Comparison of ENCODE assay signal across 15 cellular contexts in genomic region chr17:496761-497586, GRCh38. TPM values are rescaled to one million over a fixed set of nuclear protein-coding genes. Genes with fewer than 3 reads are reported as not detected.
DNase-seq lines count a peak whose midpoint lies in the region; ATAC-seq, FAIRE-seq and TF ChIP-seq lines count a peak whose summit lies in the region.
"Had no signal": no experiment of that assay in that cellular context is flagged by ENCODE, and none has a peak within 500 bp of the region (broad histone marks: within the 10 kb centered on the region; RNA-seq: fewer than 3 reads in every experiment).

No MANE protein-coding gene starts in this region.

- H2AFZ ChIP-seq in HepG2 (ENCODE audit: low read length) = no peak overlapping the region

- no peak for FAIRE-seq in HepG2 (lab: Jason Lieb, UNC)
- FAIRE-seq: endometrium, TTC549 had no signal

- no peaks in the 10 kb centered on the region for H4K20me1 ChIP-seq in HepG2 (ENCODE audit: insufficient read depth, low read length)

- ATAC-seq in HepG2 (peak; percentile 46), right lobe of liver (no peak), HG02852 (IDR thresholded peaks at IDR 0.05; ENCODE audit: unreplicated experiment) (no peak)
- ATAC-seq: Right ventricle myocardium inferior had no signal

- CTCF ChIA-PET in HepG2 (lab: Yijun Ruan, JAX; ENCODE audit: low intra/inter-chr PET ratio, low total read pairs) = no interaction called here

- in situ Hi-C loops in HepG2 (cut with HindIII; ENCODE audit: extremely low pct_ligation_motif_present, low pct_unique_long_range_greater_than_20kb) = no loop called here

- H3K4me3 ChIP-seq in HepG2 (replicated peaks in 1 of 3; ENCODE audit: insufficient read depth in 1 of 3, low read depth in 2 of 3, low read length in 3 of 3) (no peak overlapping the region; a peak in 1 of 6 replicates), right lobe of liver (no peak overlapping the region), choroid plexus epithelial cell (ENCODE audit: low read depth, low read length) (no peak overlapping the region), thymus (ENCODE audit: low read length) (no peak overlapping the region)
- no peak overlapping the region for H3K4me3 ChIP-seq in Jurkat, Clone E6-1 (ENCODE audit: low read length)
- H3K4me3 ChIP-seq: cardiac muscle cell, right atrium auricular region had no signal

- H3K36me3 ChIP-seq in HepG2 (replicated peaks in 1 of 2; ENCODE audit: control insufficient read depth in 1 of 2, insufficient read depth in 2 of 2, low read length in 2 of 2) (no peaks in the 10 kb centered on the region), right lobe of liver (no peaks in the 10 kb centered on the region), thymus (ENCODE audit: control insufficient read depth, insufficient read depth) (no peaks in the 10 kb centered on the region)
- H3K36me3 ChIP-seq: cardiac muscle cell, right atrium auricular region had no signal

- POLR2A ChIA-PET in HepG2 (lab: Yijun Ruan, JAX) = no interaction called here

- intact Hi-C loops in HepG2 (cut with micrococcal nuclease; ENCODE audit: unreplicated experiment) = no loop called here
- intact Hi-C loops in right lobe of liver (cut with DNase I) = no loop called here

- H3K27ac ChIP-seq in HepG2 (ENCODE audit: extremely low read length, insufficient read depth, low read length) (no peak overlapping the region), right lobe of liver (no peak overlapping the region), thymus (ENCODE audit: low read depth) (peak overlapping the region; percentile 18)
- H3K27ac ChIP-seq: cardiac muscle cell, right atrium auricular region had no signal

- H3K79me2 ChIP-seq in HepG2 (ENCODE audit: insufficient read depth, low read length) = no peaks in the 10 kb centered on the region

- TF ChIP-seq RAD21 in HepG2 (CRISPR knock-in tag; IDR thresholded peaks at IDR 0.05) = no peak

- no peak for DNase-seq in HepG2 (ENCODE audit: low spot score)
- DNase-seq in right lobe of liver = no peak
- DNase-seq in Jurkat, Clone E6-1 (ENCODE audit: low read depth, low spot score) = peak; percentile 59
- DNase-seq in choroid plexus epithelial cell (ENCODE audit: low read depth) = peak; percentile 26
- DNase-seq in NK-92 (lab: John Stamatoyannopoulos, UW; ENCODE audit: unreplicated experiment) = no peak
- no peak for DNase-seq in kidney glomerular epithelial cell (lab: John Stamatoyannopoulos, UW)
- DNase-seq: CD4-positive, alpha-beta memory T cell; NCI-H510A had no signal

- H3K4me1 ChIP-seq in HepG2 (ENCODE audit: insufficient read depth, low read length) (peaks cover 13% of the 10 kb centered on the region), right lobe of liver (no peaks in the 10 kb centered on the region), thymus (ENCODE audit: control insufficient read depth, insufficient read depth, low read length) (peaks cover 71% of the 10 kb centered on the region)
- H3K4me1 ChIP-seq: right atrium auricular region had no signal

- TF ChIP-seq EP300 in HepG2 (IDR thresholded peaks at IDR 0.05; ENCODE audit: low read depth in 2 of 2, low read length in 2 of 2) (no peak), HepG2 (CRISPR knock-in tag; IDR thresholded peaks at IDR 0.05; ENCODE audit: borderline replicate concordance) (no peak)

- WGBS in HepG2 (ENCODE audit: low lambda C conversion rate) = 18% methylated on average over 10 of the region's 18 CpGs
- WGBS in right lobe of liver (ENCODE audit: insufficient coverage, low coverage, low lambda C conversion rate, missing lambda C conversion rate) = 64% methylated on average over 9 of the region's 18 CpGs
- 66% methylated on average over 18 of the region's 18 CpGs for WGBS in thymus

- TF ChIP-seq POLR2A in HepG2 (IDR thresholded peaks at IDR 0.05; ENCODE audit: insufficient read depth in 1 of 2, low read depth in 2 of 2, low read length in 2 of 2) (no peak), right lobe of liver (IDR thresholded peaks at IDR 0.05) (no peak)

- TF ChIP-seq CTCF in HepG2 (CRISPR knock-in tag; IDR thresholded peaks at IDR 0.05) (no peak), right lobe of liver (IDR thresholded peaks at IDR 0.05) (no peak), choroid plexus epithelial cell (conservative IDR thresholded peaks at IDR 0.05; ENCODE audit: low read depth, low read length) (no peak)

- peaks cover 11 to 62% of the 10 kb centered on the region in 2 experiments for H3K27me3 ChIP-seq in HepG2 (ENCODE audit: control insufficient read depth in 1 of 2, insufficient read depth in 2 of 2, low read length in 2 of 2)
- no peaks in the 10 kb centered on the region for H3K27me3 ChIP-seq in right lobe of liver
- no peaks in the 10 kb centered on the region for H3K27me3 ChIP-seq in thymus (ENCODE audit: control insufficient read depth, insufficient read depth)
- H3K27me3 ChIP-seq: right atrium auricular region had no signal

- H3K9me3 ChIP-seq in HepG2 (ENCODE audit: low read length) (no peaks in the 10 kb centered on the region), right lobe of liver (no peaks in the 10 kb centered on the region), thymus (ENCODE audit: control insufficient read depth) (no peaks in the 10 kb centered on the region)
- H3K9me3 ChIP-seq: right atrium auricular region had no signal

- H3K4me2 ChIP-seq in HepG2 (ENCODE audit: low read depth, low read length) = peak overlapping the region; percentile 32; the same call in 1 of the 2 replicates

- no TSS peak for BruUV-seq in HepG2 (replicated peaks; lab: Mats Ljungman, UMichigan)

- H3K9ac ChIP-seq in HepG2 (ENCODE audit: insufficient read depth, low read depth, low read length) = no peak overlapping the region

TF ChIP-seq in HepG2, 621 proteins besides CTCF, POLR2A, EP300 and RAD21:
- TF ChIP-seq ZNF879 (CRISPR knock-in tag; IDR thresholded peaks at IDR 0.05) = no peak
- 0 out of 2 replicates have a peak, but pooled peaks have one; percentile 3 for TF ChIP-seq EZH2 (conservative IDR thresholded peaks at IDR 0.05; ENCODE audit: low read depth, low read length)

RNA-seq across cellular contexts. Expression of gene RFLNB, which starts 51.2 kb away (rescaled TPM):
- total RNA-seq in HepG2 (2016; rRNA removed; fragmentation: Illumina TruSeq; extraction: Trizol) (21.3 and 22.8 TPM in 2 replicates), right lobe of liver (1 to 10 TPM; 1.4 to 7.3 (median 4.1) TPM)
- total RNA-seq in HepG2 (2016; cell fraction: cytosol; rRNA removed; fragmentation: Illumina TruSeq; extraction: Trizol; ENCODE audit: low read depth) = 27.1 and 28.5 TPM in 2 replicates
- total RNA-seq in HepG2 (2016; cell fraction: insoluble cytoplasmic fraction; rRNA removed; fragmentation: Illumina TruSeq; extraction: Trizol) = 19.3 and 21.8 TPM in 2 replicates
- total RNA-seq in HepG2 (2016; cell fraction: membrane; rRNA removed; fragmentation: Illumina TruSeq; extraction: Trizol) = 58.7 and 64.2 TPM in 2 replicates
- 8.7 and 10.1 TPM in 2 replicates for total RNA-seq in HepG2 (2016; cell fraction: nucleus; rRNA removed; fragmentation: Illumina TruSeq; extraction: Trizol)
- polyA plus RNA-seq in HepG2 (2011; rRNA removed) (3.1 and 3.2 TPM in 2 replicates), thymus (18.1 TPM)
- 3.4 and 4.0 TPM in 2 replicates for polyA plus RNA-seq in HepG2 (2011; cell fraction: cytosol; rRNA removed)
- polyA plus RNA-seq in HepG2 (2011; cell fraction: nucleus; rRNA removed) = 2.1 and 2.5 TPM in 2 replicates
- polyA plus RNA-seq in HepG2 (2012) = 7.5 and 10.7 TPM in 2 replicates
- 44.9 and 45.8 TPM in 2 replicates for polyA plus RNA-seq in HepG2 (2016; cell fraction: cytosol; fragmentation: Illumina TruSeq; extraction: Trizol; ENCODE audit: low read depth)
- 23.3 and 26.8 TPM in 2 replicates for polyA plus RNA-seq in HepG2 (2016; cell fraction: insoluble cytoplasmic fraction; fragmentation: Illumina TruSeq; extraction: Trizol; ENCODE audit: low read depth)
- polyA plus RNA-seq in HepG2 (2016; cell fraction: membrane; fragmentation: Illumina TruSeq; extraction: Trizol; ENCODE audit: low read depth) = 59.7 and 67.0 TPM in 2 replicates
- polyA plus RNA-seq in HepG2 (2016; cell fraction: nucleus; fragmentation: Illumina TruSeq; extraction: Trizol; ENCODE audit: insufficient read depth, low read depth) = 18.9 and 19.1 TPM in 2 replicates
- polyA minus RNA-seq in HepG2 (2011; rRNA and poly(A)+ RNA removed; ENCODE audit: low replicate concordance) = 5.3 TPM in 1 of 2 replicates, not detected in the other
- polyA minus RNA-seq in HepG2 (2011; cell fraction: cytosol; rRNA and poly(A)+ RNA removed) = 3.7 and 4.5 TPM in 2 replicates
- 0.90 and 1.4 TPM in 2 replicates for polyA minus RNA-seq in HepG2 (2011; cell fraction: nucleus; rRNA and poly(A)+ RNA removed)
- polyA plus RNA-seq in Jurkat, Clone E6-1 (2012; ENCODE audit: insufficient read depth, insufficient read length) = 24.5 TPM

Comparison
In these comparisons a context has a peak if more than half of its experiments do, and no peak if none do; other contexts are left out.
1. DNase-seq: peak in Jurkat, Clone E6-1 (single experiment) and choroid plexus epithelial cell (single experiment); none in HepG2 (single experiment), right lobe of liver (0 of 3), NK-92 (single experiment) and kidney glomerular epithelial cell (single experiment).